Comparison of ENCODE assay signal across 14 cellular contexts in genomic region chr3:160368804-160369203, GRCh38. TPM values are rescaled to one million over a fixed set of nuclear protein-coding genes. Genes with fewer than 3 reads are reported as not detected.
DNase-seq lines count a peak whose midpoint lies in the region; ATAC-seq lines count a peak whose summit lies in the region.
"Had no signal": no experiment of that assay in that cellular context is flagged by ENCODE, and none has a peak within 500 bp of the region (broad histone marks: within the 10 kb centered on the region; RNA-seq: fewer than 3 reads in every experiment).

No MANE protein-coding gene starts in this region.

- H3K4me3 Mint-ChIP-seq in stimulated activated naive B cell treated with anti-CD40 and anti-IgM and Interleukin-4, amounts not matched to agents 10 μg/mL and 1 μg/mL and 100 μg/mL, for 72 hours, result no peak overlapping the region
- H3K4me3 Mint-ChIP-seq: neural progenitor cell; stimulated activated naive CD8-positive, alpha-beta T cell treated with anti-CD3 and anti-CD28 coated beads, Interleukin-15, Interleukin-2, amounts not matched to agents 100 ng/mL and 50 ng/mL, for 24 hours had no signal

- H3K4me1 Mint-ChIP-seq in stimulated activated naive B cell treated with anti-CD40 and anti-IgM and Interleukin-4, amounts not matched to agents 10 μg/mL and 1 μg/mL and 100 μg/mL, for 72 hours, result peaks cover 7 to 16% of the 10 kb centered on the region in 2 donors
- H3K4me1 Mint-ChIP-seq: neural progenitor cell had no signal

- DNase-seq in DMS53 (lab: John Stamatoyannopoulos, UW), result peak; percentile 5
- DNase-seq in DMS53 treated with DMSO at 0.1 percent for 48 hours (lab: John Stamatoyannopoulos, UW; ENCODE audit: unreplicated experiment), result no peak
- peak; percentile 99 for DNase-seq in NOMO-1 treated with DMSO at 0.1 percent for 48 hours (lab: John Stamatoyannopoulos, UW; ENCODE audit: unreplicated experiment)
- DNase-seq in stimulated activated naive B cell treated with anti-CD40 and anti-IgM and Interleukin-4, amounts not matched to agents 10 μg/mL and 1 μg/mL and 100 μg/mL, for 72 hours, result no peak
- DNase-seq in HuH-7.5 (ENCODE audit: low spot score), result no peak
- no peak for DNase-seq in NCI-H2227 treated with DMSO at 0.1 percent for 48 hours (lab: John Stamatoyannopoulos, UW)
- DNase-seq in sciatic nerve (ENCODE audit: low spot score), result no peak
- DNase-seq: activated T-cell treated with anti-CD3 and anti-CD28 coated beads, Interleukin-2, amount 50 U/mL, for 48 hours; kidney glomerular epithelial cell; NCI-H1105; NCI-H82 had no signal

- H3K9me3 Mint-ChIP-seq in stimulated activated naive B cell treated with anti-CD40 and anti-IgM and Interleukin-4, amounts not matched to agents 10 μg/mL and 1 μg/mL and 100 μg/mL, for 72 hours, result no peaks in the 10 kb centered on the region
- H3K9me3 Mint-ChIP-seq: neural progenitor cell; stimulated activated naive CD8-positive, alpha-beta T cell treated with anti-CD3 and anti-CD28 coated beads, Interleukin-15, Interleukin-2, amounts not matched to agents 100 ng/mL and 50 ng/mL, for 24 hours had no signal

- no peaks in the 10 kb centered on the region for H3K27me3 Mint-ChIP-seq in stimulated activated naive B cell treated with anti-CD40 and anti-IgM and Interleukin-4, amounts not matched to agents 10 μg/mL and 1 μg/mL and 100 μg/mL, for 72 hours
- H3K27me3 Mint-ChIP-seq: stimulated activated naive CD8-positive, alpha-beta T cell treated with anti-CD3 and anti-CD28 coated beads, Interleukin-15, Interleukin-2, amounts not matched to agents 100 ng/mL and 50 ng/mL, for 24 hours had no signal

- H3K36me3 Mint-ChIP-seq in stimulated activated naive B cell treated with anti-CD40 and anti-IgM and Interleukin-4, amounts not matched to agents 10 μg/mL and 1 μg/mL and 100 μg/mL, for 72 hours, result peaks cover 16 to 33% of the 10 kb centered on the region in 2 donors

- no peak overlapping the region for H3K27ac Mint-ChIP-seq in stimulated activated naive B cell treated with anti-CD40 and anti-IgM and Interleukin-4, amounts not matched to agents 10 μg/mL and 1 μg/mL and 100 μg/mL, for 72 hours
- H3K27ac Mint-ChIP-seq: neural progenitor cell; stimulated activated naive CD8-positive, alpha-beta T cell treated with anti-CD3 and anti-CD28 coated beads, Interleukin-15, Interleukin-2, amounts not matched to agents 100 ng/mL and 50 ng/mL, for 24 hours had no signal

- intact Hi-C loops in sciatic nerve (cut with DNase I), result no loop called here

- peak; percentile 75 for ATAC-seq in HG03103 (IDR thresholded peaks at IDR 0.05; ENCODE audit: low read depth, unreplicated experiment)
- ATAC-seq in stimulated activated naive B cell treated with anti-CD40 and anti-IgM and Interleukin-4, amounts not matched to agents 10 μg/mL and 1 μg/mL and 100 μg/mL, for 72 hours (replicated peaks), result peak; percentile 85 to 93
- no peak for ATAC-seq in sciatic nerve

RNA-seq across cellular contexts. Expression of gene IFT80, which starts 30.2 kb away (rescaled TPM):
- 26.8 TPM for total RNA-seq in sciatic nerve

RNA-seq across cellular contexts. Expression of gene SMC4, which starts 30.6 kb away (rescaled TPM):
- 21.4 TPM for total RNA-seq in sciatic nerve

Comparison
In these comparisons a context has a peak if more than half of its experiments do, and no peak if none do; other contexts are left out.
1. DNase-seq: peak in DMS53 (single experiment) and NOMO-1 treated with DMSO at 0.1 percent for 48 hours (single experiment); none in DMS53 treated with DMSO at 0.1 percent for 48 hours (single experiment), stimulated activated naive B cell treated with anti-CD40 and anti-IgM and Interleukin-4, amounts not matched to agents 10 μg/mL and 1 μg/mL and 100 μg/mL, for 72 hours (single experiment), HuH-7.5 (single experiment), NCI-H2227 treated with DMSO at 0.1 percent for 48 hours (single experiment) and sciatic nerve (single experiment).